In genomic region chr1:61618193-61618592, GRCh38 we compare ENCODE assay signal across 19 cellular contexts.
DNase-seq lines count a peak whose midpoint lies in the region; ATAC-seq, FAIRE-seq and TF ChIP-seq lines count a peak whose summit lies in the region.
"Had no signal": no experiment of that assay in that cellular context is flagged by ENCODE, and none has a peak within 500 bp of the region (broad histone marks: within the 10 kb centered on the region; RNA-seq: fewer than 3 reads in every experiment).

No MANE protein-coding gene starts in this region.

- POLR2A ChIA-PET in MCF 10A (lab: Yijun Ruan, JAX): no interaction called here

- no peak overlapping the region for H3K9ac ChIP-seq in astrocyte (ENCODE audit: low read length)
- H3K9ac ChIP-seq: BLaER1 had no signal

- H3K4me1 ChIP-seq in breast epithelium: no peaks in the 10 kb centered on the region
- H3K4me1 ChIP-seq in astrocyte (ENCODE audit: insufficient read depth, low read length): no peaks in the 10 kb centered on the region
- peaks cover 13% of the 10 kb centered on the region for H3K4me1 ChIP-seq in foreskin keratinocyte
- H3K4me1 ChIP-seq: BLaER1, Caco-2 had no signal

- H3K4me3 ChIP-seq in breast epithelium (no peak overlapping the region), astrocyte (ENCODE audit: insufficient read depth, low read depth, low read length) (no peak overlapping the region)
- H3K4me3 ChIP-seq: BLaER1 had no signal

- no peak overlapping the region for H3K27ac ChIP-seq in breast epithelium
- H3K27ac ChIP-seq in astrocyte (ENCODE audit: low read depth, low read length): no peak overlapping the region
- H3K27ac ChIP-seq in foreskin keratinocyte: peak overlapping the region; percentile 29
- H3K27ac ChIP-seq: 22Rv1, BLaER1 had no signal

- no peak for FAIRE-seq in astrocyte (lab: Jason Lieb, UNC)
- FAIRE-seq: GM12892, GM19239 had no signal

- H3K36me3 ChIP-seq in breast epithelium: no peaks in the 10 kb centered on the region
- no peaks in the 10 kb centered on the region for H3K36me3 ChIP-seq in astrocyte (ENCODE audit: insufficient read depth, low read length)
- H3K36me3 ChIP-seq: BLaER1 had no signal

- TF ChIP-seq CTCF in MCF 10A (IDR thresholded peaks at IDR 0.05; ENCODE audit: unreplicated experiment) (no peak), breast epithelium (IDR thresholded peaks at IDR 0.05) (no peak), astrocyte (IDR thresholded peaks at IDR 0.05; ENCODE audit: insufficient read depth, low read depth, low read length) (no peak), foreskin keratinocyte (conservative IDR thresholded peaks at IDR 0.05) (no peak), osteocyte (IDR thresholded peaks at IDR 0.05) (no peak)

- H3K36me3 Mint-ChIP-seq in MCF 10A (ENCODE audit: insufficient read depth, unreplicated experiment): no peaks in the 10 kb centered on the region
- no peaks in the 10 kb centered on the region for H3K36me3 Mint-ChIP-seq in astrocyte (ENCODE audit: low read depth, unreplicated experiment)
- no peaks in the 10 kb centered on the region for H3K36me3 Mint-ChIP-seq in osteocyte (ENCODE audit: unreplicated experiment)
- H3K36me3 Mint-ChIP-seq: CD8-positive, alpha-beta memory T cell had no signal

- H3K4me1 Mint-ChIP-seq in MCF 10A (ENCODE audit: insufficient read depth, unreplicated experiment) (peaks cover 6% of the 10 kb centered on the region), astrocyte (ENCODE audit: low read depth, unreplicated experiment) (peaks cover 23% of the 10 kb centered on the region), osteocyte (ENCODE audit: unreplicated experiment) (peaks cover 15% of the 10 kb centered on the region)
- H3K4me1 Mint-ChIP-seq: CD8-positive, alpha-beta memory T cell had no signal

- H3K27me3 Mint-ChIP-seq in MCF 10A (ENCODE audit: insufficient read depth, unreplicated experiment): no peaks in the 10 kb centered on the region
- H3K27me3 Mint-ChIP-seq in astrocyte (ENCODE audit: low read depth, unreplicated experiment): peaks cover 2% of the 10 kb centered on the region
- H3K27me3 Mint-ChIP-seq in osteocyte (ENCODE audit: unreplicated experiment): no peaks in the 10 kb centered on the region

- no peaks in the 10 kb centered on the region for H4K20me1 ChIP-seq in astrocyte (ENCODE audit: insufficient read depth, low read length)
- H4K20me1 ChIP-seq: BLaER1 had no signal

- no peaks in the 10 kb centered on the region for H3K79me2 ChIP-seq in astrocyte (ENCODE audit: insufficient read depth, low read length)

- H3K4me3 Mint-ChIP-seq in MCF 10A (ENCODE audit: unreplicated experiment) (no peak overlapping the region), astrocyte (ENCODE audit: unreplicated experiment) (no peak overlapping the region), osteocyte (ENCODE audit: unreplicated experiment) (no peak overlapping the region)
- H3K4me3 Mint-ChIP-seq: CD8-positive, alpha-beta memory T cell; HFFc6 had no signal

- CTCF ChIA-PET in MCF 10A (lab: Yijun Ruan, JAX): no interaction called here

- H3K4me2 ChIP-seq in astrocyte (ENCODE audit: low read length): no peak overlapping the region
- H3K4me2 ChIP-seq: BLaER1 had no signal

- no peak for TF ChIP-seq POLR2A in breast epithelium (IDR thresholded peaks at IDR 0.05)

- no peak overlapping the region for H2AFZ ChIP-seq in astrocyte (ENCODE audit: low read depth, low read length)

- ATAC-seq in foreskin keratinocyte (no peak), HG03135 (IDR thresholded peaks at IDR 0.05; ENCODE audit: unreplicated experiment) (no peak)

- H3K27ac Mint-ChIP-seq in MCF 10A (ENCODE audit: low read depth, unreplicated experiment): peak overlapping the region; percentile 2
- H3K27ac Mint-ChIP-seq in astrocyte (ENCODE audit: unreplicated experiment): peak overlapping the region; percentile 89
- H3K27ac Mint-ChIP-seq in osteocyte (ENCODE audit: unreplicated experiment): peak overlapping the region; percentile 13
- H3K27ac Mint-ChIP-seq: CD8-positive, alpha-beta memory T cell; HFFc6 had no signal

- intact Hi-C loops in MCF 10A (cut with micrococcal nuclease): no loop called here
- intact Hi-C loops in breast epithelium (cut with DNase I; ENCODE audit: low total_unique reads): no loop called here

- no peaks in the 10 kb centered on the region for H3K27me3 ChIP-seq in breast epithelium
- H3K27me3 ChIP-seq in astrocyte (ENCODE audit: insufficient read depth, low read length): no peaks in the 10 kb centered on the region
- H3K27me3 ChIP-seq in foreskin keratinocyte: no peaks in the 10 kb centered on the region
- H3K27me3 ChIP-seq: BLaER1 had no signal

- H3K9me3 Mint-ChIP-seq in MCF 10A (ENCODE audit: unreplicated experiment): no peaks in the 10 kb centered on the region
- no peaks in the 10 kb centered on the region for H3K9me3 Mint-ChIP-seq in astrocyte (ENCODE audit: unreplicated experiment)
- H3K9me3 Mint-ChIP-seq in osteocyte (ENCODE audit: unreplicated experiment): no peaks in the 10 kb centered on the region
- H3K9me3 Mint-ChIP-seq: CD8-positive, alpha-beta memory T cell; HFFc6 had no signal

- no peaks in the 10 kb centered on the region for H3K9me3 ChIP-seq in breast epithelium
- H3K9me3 ChIP-seq in astrocyte (ENCODE audit: insufficient read depth, low read depth, low read length): no peaks in the 10 kb centered on the region
- H3K9me3 ChIP-seq: BLaER1, Caco-2 had no signal

- BruUV-seq in MCF 10A (replicated peaks; lab: Mats Ljungman, UMichigan): no TSS peak

- DNase-seq in MCF 10A (ENCODE audit: unreplicated experiment): no peak
- DNase-seq in breast epithelium (ENCODE audit: low spot score in 2 of 2): no peak
- DNase-seq in astrocyte (ENCODE audit: low read depth): no peak
- no peak for DNase-seq in foreskin keratinocyte
- DNase-seq in osteocyte (ENCODE audit: extremely low spot score, unreplicated experiment): no peak
- no peak for DNase-seq in NCI-H526 treated with DMSO at 0.1 percent for 48 hours (lab: John Stamatoyannopoulos, UW)
- DNase-seq in activated CD4-positive, alpha-beta T cell treated with anti-CD3 and anti-CD28 coated beads, Interleukin-2, amount 50 U/mL, for 1 hour: no peak
- DNase-seq: AML-193; Caco-2; CD8-positive, alpha-beta memory T cell; DND-41; GDM1; HCEC 1CT; HFFc6 had no signal

Comparison
In these comparisons a context has a peak if more than half of its experiments do, and no peak if none do; other contexts are left out.
1. H3K27ac Mint-ChIP-seq: peak in every context shown above with its lines; median percentile 89 in astrocyte; 13 in osteocyte; 2 in MCF 10A.